16 cellular contexts compared by ENCODE assay signal in genomic region chr10:72134785-72135765, GRCh38. TPM values are rescaled to one million over a fixed set of nuclear protein-coding genes. Genes with fewer than 3 reads are reported as not detected.
DNase-seq lines count a peak whose midpoint lies in the region; ATAC-seq and TF ChIP-seq lines count a peak whose summit lies in the region.
"Had no signal": no experiment of that assay in that cellular context is flagged by ENCODE, and none has a peak within 500 bp of the region (broad histone marks: within the 10 kb centered on the region; RNA-seq: fewer than 3 reads in every experiment).

No MANE protein-coding gene starts in this region.

- peak overlapping the region; percentile 10 for H3K27ac Mint-ChIP-seq in central memory CD8-positive, alpha-beta T cell (ENCODE audit: low read depth)
- H3K27ac Mint-ChIP-seq in stimulated activated naive B cell treated with anti-CD40 and anti-IgM and Interleukin-4, amounts not matched to agents 10 μg/mL and 1 μg/mL and 100 μg/mL, for 72 hours = peak overlapping the region; percentile 83
- H3K27ac Mint-ChIP-seq: HFFc6 had no signal

- H3K9ac ChIP-seq in OCI-LY3 (ENCODE audit: low read length) = no peak overlapping the region

- H3K4me3 ChIP-seq in OCI-LY3 (ENCODE audit: low read length) = no peak overlapping the region
- H3K4me3 ChIP-seq: cardiac muscle cell, Peyer's patch had no signal

- no peak overlapping the region for H3K27ac ChIP-seq in OCI-LY3 (ENCODE audit: low read length)
- H3K27ac ChIP-seq: cardiac muscle cell, Peyer's patch had no signal

- DNase-seq in activated T-cell treated with anti-CD3 and anti-CD28 coated beads, Interleukin-2, amount 50 U/mL, for 4 hours = no peak
- DNase-seq in activated T-cell treated with anti-CD3 and anti-CD28 coated beads, Interleukin-2, amount 50 U/mL, for 1 hour = no peak
- DNase-seq in central memory CD8-positive, alpha-beta T cell (ENCODE audit: low spot score in 2 of 2) = no peak
- peak; percentile 16 for DNase-seq in stimulated activated naive B cell treated with anti-CD40 and anti-IgM and Interleukin-4, amounts not matched to agents 10 μg/mL and 1 μg/mL and 100 μg/mL, for 72 hours
- no peak for DNase-seq in NOMO-1 treated with dmso at 0.1 percent for 144 hours (lab: John Stamatoyannopoulos, UW; ENCODE audit: unreplicated experiment)
- DNase-seq: activated CD4-positive, alpha-beta T cell treated with anti-CD3 and anti-CD28 coated beads for 1 hour; HFFc6; NCI-H146; occipital lobe; Peyer's patch; stimulated activated naive CD4-positive, alpha-beta T cell treated with Interleukin-2 at 50 U/mL for 16 hours; SW 1271 had no signal

- peaks cover 43% of the 10 kb centered on the region for H3K4me1 ChIP-seq in OCI-LY3 (ENCODE audit: low read length)
- H3K4me1 ChIP-seq: Peyer's patch had no signal

- no peaks in the 10 kb centered on the region for H3K79me2 ChIP-seq in OCI-LY3 (ENCODE audit: low read length)

- no peaks in the 10 kb centered on the region for H3K9me3 Mint-ChIP-seq in activated T-cell treated with anti-CD3 and anti-CD28 coated beads, Interleukin-2, amount 50 U/mL, for 4 hours
- H3K9me3 Mint-ChIP-seq in central memory CD8-positive, alpha-beta T cell = no peaks in the 10 kb centered on the region
- H3K9me3 Mint-ChIP-seq in stimulated activated naive B cell treated with anti-CD40 and anti-IgM and Interleukin-4, amounts not matched to agents 10 μg/mL and 1 μg/mL and 100 μg/mL, for 72 hours = peaks cover 0 to 3% of the 10 kb centered on the region in 2 donors
- H3K9me3 Mint-ChIP-seq: HFFc6 had no signal

- H3K4me3 Mint-ChIP-seq in activated T-cell treated with anti-CD3 and anti-CD28 coated beads, Interleukin-2, amount 50 U/mL, for 4 hours = peak overlapping the region; percentile 8
- peak overlapping the region; percentile 16 for H3K4me3 Mint-ChIP-seq in central memory CD8-positive, alpha-beta T cell
- peak overlapping the region in 1 of 2 donors; percentile 2 for H3K4me3 Mint-ChIP-seq in stimulated activated naive B cell treated with anti-CD40 and anti-IgM and Interleukin-4, amounts not matched to agents 10 μg/mL and 1 μg/mL and 100 μg/mL, for 72 hours
- H3K4me3 Mint-ChIP-seq: HFFc6 had no signal

- no peaks in the 10 kb centered on the region for H3K9me3 ChIP-seq in OCI-LY3 (ENCODE audit: insufficient read depth, low read length)
- H3K9me3 ChIP-seq: Peyer's patch had no signal

- ATAC-seq in activated T-cell treated with anti-CD3 and anti-CD28 coated beads, Interleukin-2, amount 50 U/mL, for 4 hours = peak; percentile 41 to 49
- no peak for ATAC-seq in central memory CD8-positive, alpha-beta T cell (replicated peaks; ENCODE audit: extremely low read depth, poor library complexity, severe bottlenecking)
- ATAC-seq in stimulated activated naive B cell treated with anti-CD40 and anti-IgM and Interleukin-4, amounts not matched to agents 10 μg/mL and 1 μg/mL and 100 μg/mL, for 72 hours (replicated peaks) = peak; percentile 64 to 69
- ATAC-seq in HG02885 (IDR thresholded peaks at IDR 0.05; ENCODE audit: poor library complexity, unreplicated experiment) (no peak), GM19395 (IDR thresholded peaks at IDR 0.05; ENCODE audit: unreplicated experiment) (no peak)

- no peaks in the 10 kb centered on the region for H3K27me3 Mint-ChIP-seq in activated T-cell treated with anti-CD3 and anti-CD28 coated beads, Interleukin-2, amount 50 U/mL, for 4 hours (ENCODE audit: low read depth)
- H3K27me3 Mint-ChIP-seq in central memory CD8-positive, alpha-beta T cell = no peaks in the 10 kb centered on the region
- no peaks in the 10 kb centered on the region for H3K27me3 Mint-ChIP-seq in stimulated activated naive B cell treated with anti-CD40 and anti-IgM and Interleukin-4, amounts not matched to agents 10 μg/mL and 1 μg/mL and 100 μg/mL, for 72 hours

- no peak overlapping the region for H2AFZ ChIP-seq in OCI-LY3 (ENCODE audit: low read depth, low read length)

- peaks cover 9% of the 10 kb centered on the region for H3K36me3 Mint-ChIP-seq in activated T-cell treated with anti-CD3 and anti-CD28 coated beads, Interleukin-2, amount 50 U/mL, for 4 hours (ENCODE audit: insufficient read depth)
- peaks cover 4% of the 10 kb centered on the region for H3K36me3 Mint-ChIP-seq in central memory CD8-positive, alpha-beta T cell (ENCODE audit: insufficient read depth)
- H3K36me3 Mint-ChIP-seq in stimulated activated naive B cell treated with anti-CD40 and anti-IgM and Interleukin-4, amounts not matched to agents 10 μg/mL and 1 μg/mL and 100 μg/mL, for 72 hours = peaks cover 22 to 46% of the 10 kb centered on the region in 2 donors

- no peak for TF ChIP-seq CTCF in OCI-LY3 (IDR thresholded peaks at IDR 0.05; ENCODE audit: low read depth, low read length)

- peaks cover 21% of the 10 kb centered on the region for H3K4me1 Mint-ChIP-seq in activated T-cell treated with anti-CD3 and anti-CD28 coated beads, Interleukin-2, amount 50 U/mL, for 4 hours (ENCODE audit: low read depth)
- H3K4me1 Mint-ChIP-seq in central memory CD8-positive, alpha-beta T cell = peaks cover 15% of the 10 kb centered on the region
- peaks cover 25 to 35% of the 10 kb centered on the region in 2 donors for H3K4me1 Mint-ChIP-seq in stimulated activated naive B cell treated with anti-CD40 and anti-IgM and Interleukin-4, amounts not matched to agents 10 μg/mL and 1 μg/mL and 100 μg/mL, for 72 hours

- no peaks in the 10 kb centered on the region for H4K20me1 ChIP-seq in OCI-LY3 (ENCODE audit: insufficient read depth, low read length)

- peak overlapping the region; percentile 38 for H3K4me2 ChIP-seq in OCI-LY3 (ENCODE audit: low read length)

- H3K27me3 ChIP-seq in OCI-LY3 (ENCODE audit: low read depth, low read length) = no peaks in the 10 kb centered on the region
- H3K27me3 ChIP-seq: cardiac muscle cell, Peyer's patch had no signal

- H3K36me3 ChIP-seq in OCI-LY3 (replicated peaks; ENCODE audit: low read depth, low read length) = no peaks in the 10 kb centered on the region

RNA-seq across cellular contexts. Expression of gene SPOCK2, which starts 46.7 kb away (rescaled TPM):
- total RNA-seq in activated T-cell treated with anti-CD3 and anti-CD28 coated beads, Interleukin-2, amount 50 U/mL, for 4 hours = 10 to 100 TPM; 74.7 to 85.7 (median 83.2) TPM
- total RNA-seq: HFFc6 had no signal

Comparison
In these comparisons a context has a peak if more than half of its experiments do, and no peak if none do; other contexts are left out.
1. ATAC-seq: peak in activated T-cell treated with anti-CD3 and anti-CD28 coated beads, Interleukin-2, amount 50 U/mL, for 4 hours (2 of 2) and stimulated activated naive B cell treated with anti-CD40 and anti-IgM and Interleukin-4, amounts not matched to agents 10 μg/mL and 1 μg/mL and 100 μg/mL, for 72 hours (2 of 2); none in central memory CD8-positive, alpha-beta T cell (single experiment), HG02885 (single experiment) and GM19395 (single experiment).